ENCODE assay signal across 19 cellular contexts in the genomic region with DNA sequence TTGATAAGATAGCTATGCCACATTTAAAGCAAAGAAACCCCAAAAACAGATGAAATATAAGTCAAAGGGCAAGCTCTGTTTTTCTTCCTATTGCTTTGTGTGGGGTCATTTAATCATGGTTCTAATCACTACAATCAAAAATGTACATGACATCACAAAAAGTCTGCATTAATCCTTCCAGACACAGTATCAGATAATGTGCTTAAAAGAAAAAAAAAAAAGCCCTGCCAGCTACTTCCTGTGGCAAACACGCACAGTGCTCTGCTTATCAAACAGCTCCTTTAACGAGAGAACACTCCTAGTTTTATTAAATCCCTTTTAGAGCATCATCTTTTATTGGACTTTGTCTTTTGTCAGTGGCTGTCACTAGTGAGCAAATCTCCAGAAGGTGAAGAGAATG.
"Had no signal": no experiment of that assay in that cellular context is flagged by ENCODE, and none has a peak within 500 bp of the region (broad histone marks: within the 10 kb centered on the region; RNA-seq: fewer than 3 reads in every experiment).

No MANE protein-coding gene starts in this region.

- H3K27ac ChIP-seq: body of pancreas, neutrophil, right lobe of liver, spleen, transverse colon had no signal

- H3K27me3 ChIP-seq: body of pancreas, neutrophil, right lobe of liver, spleen, transverse colon had no signal

- H3K9me3 ChIP-seq: body of pancreas, neutrophil, right lobe of liver had no signal

- H3K4me3 Mint-ChIP-seq: endodermal cell; naive B cell; stimulated activated memory B cell treated with anti-CD40 and anti-IgM and Interleukin-4, amounts not matched to agents 10 μg/mL and 1 μg/mL and 100 μg/mL, for 72 hours had no signal

- H3K27ac Mint-ChIP-seq: activated T-cell treated with anti-CD3 and anti-CD28 coated beads, Interleukin-2, amount 50 U/mL, for 72 hours; endodermal cell; naive B cell; progenitor cell of endocrine pancreas; stimulated activated memory B cell treated with anti-CD40 and anti-IgM and Interleukin-4, amounts not matched to agents 10 μg/mL and 1 μg/mL and 100 μg/mL, for 72 hours had no signal

- ATAC-seq: activated T-cell treated with anti-CD3 and anti-CD28 coated beads, Interleukin-2, amount 50 U/mL, for 72 hours; body of pancreas; right lobe of liver; stimulated activated memory B cell treated with anti-CD40 and anti-IgM and Interleukin-4, amounts not matched to agents 10 μg/mL and 1 μg/mL and 100 μg/mL, for 72 hours had no signal

- H3K4me1 Mint-ChIP-seq: endodermal cell; naive B cell; stimulated activated memory B cell treated with anti-CD40 and anti-IgM and Interleukin-4, amounts not matched to agents 10 μg/mL and 1 μg/mL and 100 μg/mL, for 72 hours had no signal

- DNase-seq: activated CD4-positive, alpha-beta T cell treated with anti-CD3 and anti-CD28 coated beads, Interleukin-2, amount 50 U/mL, for 4 hours; activated naive CD4-positive, alpha-beta T cell; activated T-cell treated with anti-CD3 and anti-CD28 coated beads, Interleukin-2, amount 50 U/mL, for 72 hours; amniotic stem cell; body of pancreas; cerebellar nuclear complex; dermis blood vessel endothelial cell; endodermal cell; hypothalamus; naive B cell; right lobe of liver; spleen; stimulated activated CD4-positive, alpha-beta T cell treated with anti-CD3 and anti-CD28 coated beads, Interleukin-1b, Interleukin-23, amount 100 ng/mL, for 48 hours; substantia nigra; transverse colon had no signal

- H3K4me3 ChIP-seq: body of pancreas, lung, right lobe of liver, spleen, transverse colon had no signal

- H3K4me1 ChIP-seq: body of pancreas, right lobe of liver, spleen, transverse colon had no signal

- H3K36me3 ChIP-seq: neutrophil, right lobe of liver, spleen, transverse colon had no signal

- H3K27me3 Mint-ChIP-seq: naive B cell; stimulated activated memory B cell treated with anti-CD40 and anti-IgM and Interleukin-4, amounts not matched to agents 10 μg/mL and 1 μg/mL and 100 μg/mL, for 72 hours had no signal

- H3K36me3 Mint-ChIP-seq: naive B cell; stimulated activated memory B cell treated with anti-CD40 and anti-IgM and Interleukin-4, amounts not matched to agents 10 μg/mL and 1 μg/mL and 100 μg/mL, for 72 hours had no signal
